In the genomic region with DNA sequence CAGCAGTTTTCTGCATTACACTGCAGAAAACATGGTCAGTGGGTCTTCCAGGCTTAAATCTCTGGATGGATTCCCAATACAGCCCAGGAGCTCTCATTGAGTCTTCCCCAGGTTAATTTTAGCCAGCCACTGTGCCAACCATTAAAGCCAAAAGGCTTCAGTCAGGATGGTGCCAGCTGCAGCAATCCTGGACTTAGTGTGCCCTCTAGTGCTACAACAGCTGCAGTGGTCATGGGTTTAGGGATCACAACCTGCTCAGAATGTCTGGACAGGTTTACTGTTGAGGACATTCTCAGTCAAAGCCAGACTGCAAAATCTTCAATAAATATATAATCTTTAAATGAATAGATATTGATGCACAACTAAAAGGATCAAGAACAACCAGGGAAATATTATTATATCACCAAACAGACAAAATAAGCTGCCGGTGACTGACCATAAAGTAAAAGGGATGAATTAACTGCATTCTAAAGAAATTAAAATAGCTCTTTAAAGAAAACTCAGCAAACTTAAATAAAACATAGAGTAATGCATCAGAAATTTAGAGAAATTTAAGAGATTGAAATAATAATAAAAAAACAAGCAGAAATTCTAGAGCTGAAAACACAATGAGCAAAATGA, we compare ENCODE assay signal across 9 cellular contexts.
DNase-seq lines count a peak whose midpoint lies in the region; ATAC-seq, FAIRE-seq and TF ChIP-seq lines count a peak whose summit lies in the region.
"Had no signal": no experiment of that assay in that cellular context is flagged by ENCODE, and none has a peak within 500 bp of the region (broad histone marks: within the 10 kb centered on the region; RNA-seq: fewer than 3 reads in every experiment).

No MANE protein-coding gene starts in this region.

- H3K4me1 Mint-ChIP-seq in stimulated activated memory B cell treated with anti-CD40 and anti-IgM and Interleukin-4, amounts not matched to agents 10 μg/mL and 1 μg/mL and 100 μg/mL, for 72 hours = no peaks in the 10 kb centered on the region

- no peaks in the 10 kb centered on the region for H3K27me3 Mint-ChIP-seq in stimulated activated memory B cell treated with anti-CD40 and anti-IgM and Interleukin-4, amounts not matched to agents 10 μg/mL and 1 μg/mL and 100 μg/mL, for 72 hours

- CTCF ChIA-PET in RWPE1 (lab: Yijun Ruan, JAX) = interaction anchor here (0.5 to 2.4 kb wide), 5 partner anchors 132 to 824 kb away, joined by 3 to 13 read pairs (median 3); no protein-coding TSS in a partner anchor

- H3K4me1 ChIP-seq in foreskin keratinocyte (no peaks in the 10 kb centered on the region), thoracic aorta (ENCODE audit: control insufficient read depth in 1 of 2, low read depth in 2 of 2) (no peaks in the 10 kb centered on the region)
- H3K4me1 ChIP-seq: SJSA1 had no signal

- H3K9me3 Mint-ChIP-seq in stimulated activated memory B cell treated with anti-CD40 and anti-IgM and Interleukin-4, amounts not matched to agents 10 μg/mL and 1 μg/mL and 100 μg/mL, for 72 hours = peaks cover 5% of the 10 kb centered on the region

- no peaks in the 10 kb centered on the region for H3K36me3 Mint-ChIP-seq in stimulated activated memory B cell treated with anti-CD40 and anti-IgM and Interleukin-4, amounts not matched to agents 10 μg/mL and 1 μg/mL and 100 μg/mL, for 72 hours

- DNase-seq in D721Med (ENCODE audit: insufficient read length, low spot score) (no peak), HT-29 (ENCODE audit: low spot score) (peak; percentile 47), RWPE1 (ENCODE audit: low spot score) (peak; percentile 62), foreskin keratinocyte (peak in 1 of 2 donors; percentile 49), thoracic aorta (ENCODE audit: low spot score) (no peak)
- no peak for DNase-seq in activated effector memory CD4-positive, alpha-beta T cell treated with anti-CD3 and anti-CD28 coated beads, Interleukin-2, amount 50 U/mL, for 16 hours

- H3K27ac ChIP-seq in RWPE1 (no peak overlapping the region), foreskin keratinocyte (no peak overlapping the region), thoracic aorta (no peak overlapping the region)
- H3K27ac ChIP-seq: SJSA1 had no signal

- POLR2A ChIA-PET in RWPE1 (lab: Yijun Ruan, JAX; ENCODE audit: low non-redundant PET) = no interaction called here

- H3K4me3 Mint-ChIP-seq in stimulated activated memory B cell treated with anti-CD40 and anti-IgM and Interleukin-4, amounts not matched to agents 10 μg/mL and 1 μg/mL and 100 μg/mL, for 72 hours = no peak overlapping the region

- H3K36me3 ChIP-seq in thoracic aorta = no peaks in the 10 kb centered on the region
- H3K36me3 ChIP-seq: SJSA1 had no signal

- H3K9me3 ChIP-seq in thoracic aorta = no peaks in the 10 kb centered on the region
- H3K9me3 ChIP-seq: SJSA1 had no signal

- ATAC-seq in GM19372 (IDR thresholded peaks at IDR 0.05; ENCODE audit: low read depth, unreplicated experiment) (peak; percentile 89), foreskin keratinocyte (peak; percentile 89), thoracic aorta (ENCODE audit: insufficient number of reproducible peaks, low FRiP score, low read depth) (no peak)
- ATAC-seq in stimulated activated memory B cell treated with anti-CD40 and anti-IgM and Interleukin-4, amounts not matched to agents 10 μg/mL and 1 μg/mL and 100 μg/mL, for 72 hours = no peak

- no peak for FAIRE-seq in D721Med (lab: Jason Lieb, UNC)

- H3K27ac Mint-ChIP-seq in stimulated activated memory B cell treated with anti-CD40 and anti-IgM and Interleukin-4, amounts not matched to agents 10 μg/mL and 1 μg/mL and 100 μg/mL, for 72 hours = no peak overlapping the region

- peak; percentile 68 for TF ChIP-seq CTCF in D721Med (IDR thresholded peaks at IDR 0.05; ENCODE audit: insufficient read depth, missing control alignments)
- peak; percentile 48 for TF ChIP-seq CTCF in RWPE1 (conservative IDR thresholded peaks at IDR 0.05; ENCODE audit: low read depth)
- TF ChIP-seq CTCF in foreskin keratinocyte (conservative IDR thresholded peaks at IDR 0.05) = peak; percentile 78
- TF ChIP-seq CTCF in thoracic aorta (IDR thresholded peaks at IDR 0.05) = peak; percentile 48

- no peak overlapping the region for H3K4me3 ChIP-seq in thoracic aorta
- H3K4me3 ChIP-seq: SJSA1 had no signal

- no peaks in the 10 kb centered on the region for H3K27me3 ChIP-seq in foreskin keratinocyte
- H3K27me3 ChIP-seq in thoracic aorta (replicated peaks; ENCODE audit: insufficient read depth) = no peaks in the 10 kb centered on the region
- H3K27me3 ChIP-seq: SJSA1 had no signal

Comparison
In these comparisons a context has a peak if more than half of its experiments do, and no peak if none do; other contexts are left out.
1. DNase-seq: peak in HT-29 (single experiment) and RWPE1 (single experiment); none in D721Med (single experiment), thoracic aorta (single experiment) and activated effector memory CD4-positive, alpha-beta T cell treated with anti-CD3 and anti-CD28 coated beads, Interleukin-2, amount 50 U/mL, for 16 hours (single experiment).
2. ATAC-seq: peak in GM19372 (single experiment) and foreskin keratinocyte (single experiment); none in thoracic aorta (single experiment) and stimulated activated memory B cell treated with anti-CD40 and anti-IgM and Interleukin-4, amounts not matched to agents 10 μg/mL and 1 μg/mL and 100 μg/mL, for 72 hours (single experiment).
3. Peak in every context shown above with its lines, with median percentiles within 50 percentile points of each other: CTCF ChIP-seq.